32 cellular contexts compared by ENCODE assay signal in genomic region chr6:123788319-123788718, GRCh38. TPM values are rescaled to one million over a fixed set of nuclear protein-coding genes. Genes with fewer than 3 reads are reported as not detected.
DNase-seq lines count a peak whose midpoint lies in the region; ATAC-seq, FAIRE-seq and TF ChIP-seq lines count a peak whose summit lies in the region.
"Had no signal": no experiment of that assay in that cellular context is flagged by ENCODE, and none has a peak within 500 bp of the region (broad histone marks: within the 10 kb centered on the region; RNA-seq: fewer than 3 reads in every experiment).

No MANE protein-coding gene starts in this region.

- no peaks in the 10 kb centered on the region for H3K36me3 ChIP-seq in osteoblast (ENCODE audit: insufficient read depth, low read length)
- H3K36me3 ChIP-seq: prostate gland, suprapubic skin, upper lobe of right lung had no signal

- no peaks in the 10 kb centered on the region for H4K20me1 ChIP-seq in osteoblast (ENCODE audit: insufficient read depth, low read length)

- POLR2A ChIA-PET in HEK293T (lab: Yijun Ruan, JAX), result no interaction called here

- H3K4me3 ChIP-seq in osteoblast (ENCODE audit: insufficient read depth, low read length), result no peak overlapping the region
- H3K4me3 ChIP-seq: prostate gland, suprapubic skin, upper lobe of right lung had no signal

- H2AFZ ChIP-seq in osteoblast (ENCODE audit: low read length), result no peak overlapping the region

- TF ChIP-seq CTCF in osteoblast (IDR thresholded peaks at IDR 0.05; ENCODE audit: extremely low read depth, low read depth, low read length), result no peak

- no peaks in the 10 kb centered on the region for H3K79me2 ChIP-seq in osteoblast (ENCODE audit: insufficient read depth, low read length)

- no peaks in the 10 kb centered on the region for H3K9me3 ChIP-seq in osteoblast (ENCODE audit: low read depth, low read length)
- H3K9me3 ChIP-seq: prostate gland, suprapubic skin, upper lobe of right lung had no signal

- no peaks in the 10 kb centered on the region for H3K4me1 ChIP-seq in osteoblast (ENCODE audit: insufficient read depth, low read length)
- H3K4me1 ChIP-seq: prostate gland, suprapubic skin, upper lobe of right lung had no signal

- H3K4me2 ChIP-seq in osteoblast (ENCODE audit: insufficient read depth, low read length), result peak overlapping the region; percentile 0

- H3K27ac ChIP-seq in osteoblast (ENCODE audit: low read depth, low read length), result no peak overlapping the region
- H3K27ac ChIP-seq: prostate gland, suprapubic skin, upper lobe of right lung had no signal

- no peaks in the 10 kb centered on the region for H3K27me3 ChIP-seq in osteoblast (ENCODE audit: insufficient read depth, low read length)
- H3K27me3 ChIP-seq: suprapubic skin, upper lobe of right lung had no signal

- DNase-seq in GM18507 (ENCODE audit: extremely low spot score, insufficient read length, low read depth) (no peak), osteoblast (ENCODE audit: insufficient read length, low spot score, missing footprints) (no peak), C1 segment of cervical spinal cord (lab: John Stamatoyannopoulos, UW) (no peak), GM19239 (ENCODE audit: insufficient read length, low spot score) (no peak), HEK293T (ENCODE audit: extremely low spot score) (no peak)
- DNase-seq: activated CD4-positive, alpha-beta T cell treated with anti-CD3 and anti-CD28 coated beads for 4 hours; activated naive CD4-positive, alpha-beta T cell; activated T-cell treated with anti-CD3 and anti-CD28 coated beads, Interleukin-2, amount 50 U/mL, for 1 hour; DMS79 treated with DMSO at 0.1 percent for 48 hours; H9; hypothalamus; immature natural killer cell; Karpas-422; mesenchymal stem cell; MV-4-11; NCI-H146; NCI-H2107; NCI-H774; stimulated activated CD4-positive, alpha-beta T cell treated with anti-CD3 and anti-CD28 coated beads, Interleukin-15, amount 100 ng/mL, for 24 hours; stimulated activated naive CD4-positive, alpha-beta T cell; upper lobe of right lung had no signal

- ATAC-seq in GM19463 (IDR thresholded peaks at IDR 0.05; ENCODE audit: unreplicated experiment) (peak; percentile 61), HG03432 (IDR thresholded peaks at IDR 0.05; ENCODE audit: unreplicated experiment) (peak; percentile 72)
- ATAC-seq: HepG2, left lobe of liver, Right ventricle myocardium inferior, sciatic nerve, upper lobe of right lung had no signal

- FAIRE-seq in GM18507 (lab: Jason Lieb, UNC), result peak; percentile 36
- no peak for FAIRE-seq in GM19239 (lab: Jason Lieb, UNC)
- FAIRE-seq: HepG2 had no signal

- CTCF ChIA-PET in HEK293T (lab: Yijun Ruan, JAX), result no interaction called here

TF ChIP-seq in HEK293T, 16 proteins besides CTCF, POLR2A, EP300 and RAD21:
- TF ChIP-seq HDGF (IDR thresholded peaks at IDR 0.05; ENCODE audit: borderline replicate concordance) (no peak), CTBP1 (IDR thresholded peaks at IDR 0.05; ENCODE audit: borderline replicate concordance) (no peak), ARNT (IDR thresholded peaks at IDR 0.05) (no peak), SUZ12 (IDR thresholded peaks at IDR 0.05) (no peak), PKNOX1 (IDR thresholded peaks at IDR 0.05) (no peak), FOXA1 (IDR thresholded peaks at IDR 0.05) (no peak), BHLHE40 (IDR thresholded peaks at IDR 0.05; ENCODE audit: borderline replicate concordance) (no peak), LEF1 (IDR thresholded peaks at IDR 0.05; ENCODE audit: borderline replicate concordance) (no peak), ELF4 (IDR thresholded peaks at IDR 0.05) (no peak), FOXK2 (IDR thresholded peaks at IDR 0.05) (no peak), ZNF384 (IDR thresholded peaks at IDR 0.05) (no peak), L3MBTL2 (conservative IDR thresholded peaks at IDR 0.05) (no peak), FOXM1 (IDR thresholded peaks at IDR 0.05; ENCODE audit: borderline replicate concordance) (no peak), TARDBP (IDR thresholded peaks at IDR 0.05) (no peak), SP1 (IDR thresholded peaks at IDR 0.05) (no peak), NFRKB (IDR thresholded peaks at IDR 0.05) (no peak)

RNA-seq across cellular contexts. Expression of gene NKAIN2, which starts 15.3 kb away (rescaled TPM):
- total RNA-seq in osteoblast, result under 0.01 TPM in 2 replicates
- total RNA-seq: activated CD8-positive, alpha-beta memory T cell treated with anti-CD3 and anti-CD28 coated beads for 36 hours; dermis microvascular lymphatic vessel endothelial cell; HepG2; left lobe of liver; OCI-LY7; upper lobe of right lung had no signal
